Comparison of ENCODE assay signal across 34 cellular contexts in the genomic region with DNA sequence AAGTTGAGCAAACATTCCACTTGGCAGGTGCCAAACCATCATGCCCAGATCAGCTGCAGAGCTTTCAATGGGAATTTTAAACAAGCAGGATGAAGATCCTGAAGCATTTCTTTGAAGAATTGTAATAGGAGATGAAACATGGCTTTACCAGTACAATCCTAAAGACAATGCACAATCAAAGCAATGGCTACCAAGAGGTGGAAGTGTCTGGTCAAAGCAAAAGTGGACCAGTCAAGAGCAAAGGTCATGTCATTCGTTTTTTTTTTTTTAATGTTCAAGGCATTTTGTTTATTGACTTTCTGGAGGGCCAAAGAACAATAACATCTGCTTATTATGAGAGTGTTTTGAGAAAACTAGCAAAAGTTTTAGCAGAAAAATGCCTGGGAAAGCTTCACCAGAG.
"Had no signal": no experiment of that assay in that cellular context is flagged by ENCODE, and none has a peak within 500 bp of the region (broad histone marks: within the 10 kb centered on the region; RNA-seq: fewer than 3 reads in every experiment).

No MANE protein-coding gene starts in this region.

- DNase-seq: activated B cell treated with CpG ODN at 0.5 μM for 24 hours; activated CD4-positive, alpha-beta memory T cell treated with anti-CD3 and anti-CD28 coated beads for 36 hours; activated CD4-positive, alpha-beta T cell treated with anti-CD3 and anti-CD28 coated beads for 4 hours; activated CD4-positive, alpha-beta T cell treated with anti-CD3 and anti-CD28 coated beads, Interleukin-2, amount 10 ng/mL, durations not matched to agents 24 days and 14 days; activated CD4-positive, alpha-beta T cell treated with anti-CD3 and anti-CD28 coated beads, Interleukin-2, amount 50 U/mL, for 1 hour; activated CD4-positive, alpha-beta T cell treated with anti-CD3 and anti-CD28 coated beads, Interleukin-2, amount 50 U/mL, for 4 hours; activated CD4-positive, CD25-positive, alpha-beta regulatory T cell treated with anti-CD3 and anti-CD28 coated beads, Interleukin-2, amount 50 U/mL, for 72 hours; activated CD8-positive, alpha-beta memory T cell treated with anti-CD3 and anti-CD28 coated beads, Interleukin-2, amount 50 U/mL, for 4 hours; activated CD8-positive, alpha-beta T cell treated with anti-CD3 and anti-CD28 coated beads for 36 hours; activated effector memory CD4-positive, alpha-beta T cell treated with Interleukin-2 at 50 U/mL for 16 hours; activated gamma-delta T cell; activated naive CD4-positive, alpha-beta T cell treated with anti-CD3 and anti-CD28 coated beads, Interleukin-2, amount 10 ng/mL, durations not matched to agents 7 days and 5 days; activated naive CD4-positive, alpha-beta T cell treated with Interleukin-2 at 50 U/mL for 16 hours; activated naive CD8-positive, alpha-beta T cell treated with anti-CD3 and anti-CD28 coated beads, Interleukin-2, amount 10 ng/mL, durations not matched to agents 7 days and 5 days; activated naive CD8-positive, alpha-beta T cell treated with anti-CD3 and anti-CD28 coated beads, Interleukin-2, amount 50 U/mL, for 24 hours; activated T-cell treated with anti-CD3 and anti-CD28 coated beads, Interleukin-2, amount 50 U/mL, for 24 hours; activated T-cell treated with anti-CD3 and anti-CD28 coated beads, Interleukin-2, amount 50 U/mL, for 48 hours; amygdala; anterior cingulate cortex; caudate nucleus; cerebellar nuclear complex; T-helper 1 cell; T-helper 2 cell; T-helper 9 cell had no signal

- H3K27me3 Mint-ChIP-seq: activated B cell treated with CpG ODN at 0.5 μM for 24 hours; activated CD4-positive, alpha-beta memory T cell treated with anti-CD3 and anti-CD28 coated beads for 36 hours; activated CD8-positive, alpha-beta T cell treated with anti-CD3 and anti-CD28 coated beads for 36 hours; activated naive CD4-positive, alpha-beta T cell treated with anti-CD3 and anti-CD28 coated beads, Interleukin-2, amount 50 U/mL, for 24 hours; activated naive CD8-positive, alpha-beta T cell; activated naive CD8-positive, alpha-beta T cell treated with anti-CD3 and anti-CD28 coated beads, Interleukin-2, amount 50 U/mL, for 24 hours; activated T-cell treated with anti-CD3 and anti-CD28 coated beads, Interleukin-2, amount 50 U/mL, for 24 hours had no signal

- H3K36me3 ChIP-seq: cardiac muscle cell had no signal

- H3K9me3 ChIP-seq: ascending aorta had no signal

- H3K27me3 ChIP-seq: ascending aorta, cardiac muscle cell had no signal

- ATAC-seq: activated CD8-positive, alpha-beta T cell treated with anti-CD3 and anti-CD28 coated beads for 36 hours; activated naive CD8-positive, alpha-beta T cell treated with anti-CD3 and anti-CD28 coated beads, Interleukin-2, amount 50 U/mL, for 24 hours had no signal

- H3K36me3 Mint-ChIP-seq: activated naive CD4-positive, alpha-beta T cell treated with anti-CD3 and anti-CD28 coated beads, Interleukin-2, amount 50 U/mL, for 24 hours; activated naive CD8-positive, alpha-beta T cell; activated naive CD8-positive, alpha-beta T cell treated with anti-CD3 and anti-CD28 coated beads, Interleukin-2, amount 10 ng/mL, durations not matched to agents 7 days and 5 days had no signal

- H3K27ac ChIP-seq: ascending aorta, cardiac muscle cell, VCaP had no signal

- H3K4me3 ChIP-seq: ascending aorta, cardiac muscle cell had no signal

- H3K9me3 Mint-ChIP-seq: activated B cell treated with CpG ODN at 0.5 μM for 24 hours; activated CD4-positive, alpha-beta memory T cell treated with anti-CD3 and anti-CD28 coated beads for 36 hours; activated CD4-positive, alpha-beta T cell treated with anti-CD3 and anti-CD28 coated beads, Interleukin-2, amount 10 ng/mL, durations not matched to agents 24 days and 14 days; activated CD8-positive, alpha-beta T cell treated with anti-CD3 and anti-CD28 coated beads for 36 hours; activated naive CD4-positive, alpha-beta T cell treated with anti-CD3 and anti-CD28 coated beads, Interleukin-2, amount 10 ng/mL, durations not matched to agents 7 days and 5 days; activated naive CD4-positive, alpha-beta T cell treated with anti-CD3 and anti-CD28 coated beads, Interleukin-2, amount 50 U/mL, for 24 hours; activated naive CD8-positive, alpha-beta T cell treated with anti-CD3 and anti-CD28 coated beads, Interleukin-2, amount 10 ng/mL, durations not matched to agents 7 days and 5 days; activated naive CD8-positive, alpha-beta T cell treated with anti-CD3 and anti-CD28 coated beads, Interleukin-2, amount 50 U/mL, for 24 hours; activated T-cell treated with anti-CD3 and anti-CD28 coated beads, Interleukin-2, amount 50 U/mL, for 24 hours; activated T-helper 2 cell treated with anti-CD3 and anti-CD28 coated beads, Interferon-gamma antibody, Interleukin-2, Interleukin-4, amounts not matched to agents 10 μg/mL and 5 μg/mL and 100 μg/mL, durations not matched to agents 14 hours and 24 hours and 36 hours; brain; central memory CD8-positive, alpha-beta T cell; T-helper 1 cell treated with Interleukin-12 subunit alpha and Interleukin-12 subunit beta and Interleukin-4 antibody, amounts not matched to agents 30 μg/mL and 1 μg/mL, for 36 hours; T-helper 2 cell treated with Interferon-gamma antibody and Interleukin-4, amounts not matched to agents 5 μg/mL and 100 μg/mL, for 36 hours had no signal

- H3K4me3 Mint-ChIP-seq: activated B cell treated with CpG ODN at 0.5 μM for 24 hours; activated CD4-positive, alpha-beta memory T cell treated with anti-CD3 and anti-CD28 coated beads for 36 hours; activated CD4-positive, alpha-beta T cell treated with anti-CD3 and anti-CD28 coated beads, Interleukin-2, amount 10 ng/mL, durations not matched to agents 24 days and 14 days; activated CD8-positive, alpha-beta T cell treated with anti-CD3 and anti-CD28 coated beads for 36 hours; activated naive CD4-positive, alpha-beta T cell treated with anti-CD3 and anti-CD28 coated beads, Interleukin-2, amount 10 ng/mL, durations not matched to agents 7 days and 5 days; activated naive CD4-positive, alpha-beta T cell treated with anti-CD3 and anti-CD28 coated beads, Interleukin-2, amount 50 U/mL, for 24 hours; activated naive CD8-positive, alpha-beta T cell; activated naive CD8-positive, alpha-beta T cell treated with anti-CD3 and anti-CD28 coated beads, Interleukin-2, amount 10 ng/mL, durations not matched to agents 7 days and 5 days; activated naive CD8-positive, alpha-beta T cell treated with anti-CD3 and anti-CD28 coated beads, Interleukin-2, amount 50 U/mL, for 24 hours; activated T-cell treated with anti-CD3 and anti-CD28 coated beads, Interleukin-2, amount 50 U/mL, for 24 hours; central memory CD8-positive, alpha-beta T cell; T-helper 1 cell treated with Interleukin-12 subunit alpha and Interleukin-12 subunit beta and Interleukin-4 antibody, amounts not matched to agents 30 μg/mL and 1 μg/mL, for 36 hours; T-helper 2 cell treated with Interferon-gamma antibody and Interleukin-4, amounts not matched to agents 5 μg/mL and 100 μg/mL, for 36 hours had no signal

- H3K27ac Mint-ChIP-seq: activated B cell treated with CpG ODN at 0.5 μM for 24 hours; activated CD4-positive, alpha-beta memory T cell treated with anti-CD3 and anti-CD28 coated beads for 36 hours; activated CD4-positive, alpha-beta T cell treated with anti-CD3 and anti-CD28 coated beads, Interleukin-2, amount 10 ng/mL, durations not matched to agents 24 days and 14 days; activated CD8-positive, alpha-beta T cell treated with anti-CD3 and anti-CD28 coated beads for 36 hours; activated naive CD4-positive, alpha-beta T cell treated with anti-CD3 and anti-CD28 coated beads, Interleukin-2, amount 10 ng/mL, durations not matched to agents 7 days and 5 days; activated naive CD4-positive, alpha-beta T cell treated with anti-CD3 and anti-CD28 coated beads, Interleukin-2, amount 50 U/mL, for 24 hours; activated naive CD8-positive, alpha-beta T cell; activated naive CD8-positive, alpha-beta T cell treated with anti-CD3 and anti-CD28 coated beads, Interleukin-2, amount 10 ng/mL, durations not matched to agents 7 days and 5 days; activated naive CD8-positive, alpha-beta T cell treated with anti-CD3 and anti-CD28 coated beads, Interleukin-2, amount 50 U/mL, for 24 hours; activated T-cell treated with anti-CD3 and anti-CD28 coated beads, Interleukin-2, amount 50 U/mL, for 24 hours; activated T-helper 2 cell treated with anti-CD3 and anti-CD28 coated beads, Interferon-gamma antibody, Interleukin-2, Interleukin-4, amounts not matched to agents 10 μg/mL and 5 μg/mL and 100 μg/mL, durations not matched to agents 14 hours and 24 hours and 36 hours; brain; T-helper 1 cell treated with Interleukin-12 subunit alpha and Interleukin-12 subunit beta and Interleukin-4 antibody, amounts not matched to agents 30 μg/mL and 1 μg/mL, for 36 hours; T-helper 2 cell treated with Interferon-gamma antibody and Interleukin-4, amounts not matched to agents 5 μg/mL and 100 μg/mL, for 36 hours had no signal
